ENCODE assay signal across 1 cellular context in the genomic region with DNA sequence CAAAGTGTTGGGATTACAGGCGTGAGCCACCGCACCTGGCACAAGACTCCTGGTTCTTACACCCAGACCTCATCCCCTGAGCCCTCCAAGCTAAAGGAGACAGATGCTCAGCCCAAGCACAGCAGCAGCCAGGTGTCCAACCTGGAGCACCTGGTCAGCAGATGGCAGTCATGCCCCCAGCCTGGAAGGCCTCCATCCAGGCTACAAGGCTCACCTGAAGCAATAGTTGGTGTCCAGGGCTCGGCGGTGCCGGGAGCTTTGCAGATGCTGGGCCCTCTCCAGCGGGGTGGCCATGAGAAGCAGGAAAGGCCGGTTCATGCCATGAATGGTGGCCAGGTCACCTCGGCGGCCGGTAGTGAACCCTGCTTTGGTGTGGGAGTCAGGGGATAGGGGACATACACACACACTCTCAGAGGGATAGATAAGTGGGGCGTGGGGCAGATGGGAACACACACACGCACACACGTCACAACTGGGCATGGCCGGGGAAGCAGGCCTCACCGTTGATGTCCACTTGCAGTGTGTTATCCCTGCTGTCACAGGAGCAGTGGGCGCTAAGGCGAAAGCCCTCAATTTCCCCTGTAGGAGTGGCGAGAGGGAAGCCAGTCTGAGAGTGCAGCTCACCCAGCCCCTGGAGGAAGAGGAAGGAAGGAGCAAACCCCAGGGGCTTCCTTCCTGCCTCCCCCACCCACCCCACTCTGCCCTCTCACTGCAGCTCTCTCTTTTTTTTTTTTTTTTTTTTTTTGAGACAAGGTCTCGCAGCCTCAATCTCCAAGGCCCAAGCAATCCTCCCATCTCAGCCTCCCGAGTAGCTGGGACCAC.
TF ChIP-seq lines count a peak whose summit lies in the region.

No MANE protein-coding gene starts in this region.

TF ChIP-seq in HCT116, 20 proteins besides CTCF, POLR2A, EP300 and RAD21:
- no peak for TF ChIP-seq ZFX (IDR thresholded peaks at IDR 0.05)
- TF ChIP-seq ELF1 (IDR thresholded peaks at IDR 0.05; ENCODE audit: borderline replicate concordance, low read depth) = no peak
